In genomic region chr19:7746903-7747884, GRCh38 we compare ENCODE assay signal across 20 cellular contexts. TPM values are rescaled to one million over a fixed set of nuclear protein-coding genes. Genes with fewer than 3 reads are reported as not detected.
A peak's percentile ranks its signal among the peaks of the same experiment; 100 is the strongest.
DNase-seq lines count a peak whose midpoint lies in the region; ATAC-seq, FAIRE-seq and TF ChIP-seq lines count a peak whose summit lies in the region.
"Had no signal": no experiment of that assay in that cellular context is flagged by ENCODE, and none has a peak within 500 bp of the region (broad histone marks: within the 10 kb centered on the region; RNA-seq: fewer than 3 reads in every experiment).

CD209 (minus strand) TSS chr19:7747534; CDS start chr19:7747511, 23 bp downstream.

- H3K36me3 ChIP-seq in right atrium auricular region (no peaks in the 10 kb centered on the region), GM12878 (ENCODE audit: control insufficient read depth in 2 of 2, insufficient read depth in 2 of 2, low read length in 1 of 2) (no peaks in the 10 kb centered on the region), upper lobe of left lung (no peaks in the 10 kb centered on the region)
- H3K36me3 ChIP-seq: brain microvascular endothelial cell, SJSA1 had no signal

- no peak for TF ChIP-seq RAD21 in GM12878 (IDR thresholded peaks at IDR 0.05; ENCODE audit: insufficient read depth, low read depth, low read length)

- POLR2A ChIA-PET in GM12878 (lab: Charles Lee): no interaction called here

- TF ChIP-seq CTCF in right atrium auricular region (IDR thresholded peaks at IDR 0.05) (no peak), GM12878 (IDR thresholded peaks at IDR 0.05 in 2 of 3, conservative IDR thresholded peaks at IDR 0.05 in 1 of 3; ENCODE audit: control insufficient read depth in 2 of 3, extremely low read depth in 1 of 3, insufficient read depth in 1 of 3, low read depth in 3 of 3, low read length in 3 of 3) (no peak), upper lobe of left lung (IDR thresholded peaks at IDR 0.05) (no peak)

- H3K79me2 ChIP-seq in GM12878 (ENCODE audit: control insufficient read depth, insufficient read depth, low read length): no peaks in the 10 kb centered on the region

- no peak within 1 kb of the TSS for H2AFZ ChIP-seq in GM12878 (ENCODE audit: control insufficient read depth, low read depth, low read length)

- H3K27me3 ChIP-seq in right atrium auricular region (no peaks in the 10 kb centered on the region), GM12878 (replicated peaks in 1 of 2; ENCODE audit: control insufficient read depth in 2 of 2, insufficient read depth in 2 of 2, low read length in 1 of 2) (no peaks in the 10 kb centered on the region), upper lobe of left lung (no peaks in the 10 kb centered on the region)
- H3K27me3 ChIP-seq: brain microvascular endothelial cell, SJSA1 had no signal

- CTCF ChIA-PET in GM12878 (lab: Yijun Ruan, JAX): interaction anchor here (0.7 to 1.7 kb wide), 2 partner anchors 67 to 803 kb away, joined by 3 to 7 read pairs; partner anchors contain the start of gene TRAPPC5

- H3K4me3 ChIP-seq in right atrium auricular region: no peak within 1 kb of the TSS
- H3K4me3 ChIP-seq in GM12878: no peak within 1 kb of the TSS
- H3K4me3 ChIP-seq in upper lobe of left lung: no peak within 1 kb of the TSS
- H3K4me3 ChIP-seq: SJSA1 had no signal

- in situ Hi-C loops in GM12878 (cut with MboI): no loop called here

- no peak for TF ChIP-seq EP300 in GM12878 (IDR thresholded peaks at IDR 0.05; ENCODE audit: borderline replicate concordance in 1 of 2, control insufficient read depth in 1 of 2, low read depth in 2 of 2, low read length in 2 of 2)
- no peak for TF ChIP-seq EP300 in upper lobe of left lung (IDR thresholded peaks at IDR 0.05)

- SMC1A ChIA-PET in GM12878 (lab: Charles Lee; ENCODE audit: uncharacterized antibody, unreplicated experiment): interaction anchor here (1.0 to 1.4 kb wide), 3 partner anchors 17 to 53 kb away, joined by 3 to 5 read pairs (median 3); no protein-coding TSS in a partner anchor

- RAD21 ChIA-PET in GM12878 (lab: Charles Lee; ENCODE audit: unreplicated experiment): no interaction called here

- TF ChIP-seq POLR2A in GM12878 (IDR thresholded peaks at IDR 0.05; ENCODE audit: low read depth, low read length) (no peak), upper lobe of left lung (IDR thresholded peaks at IDR 0.05) (no peak)

- no peak for FAIRE-seq in GM12878 (lab: Jason Lieb, UNC)
- FAIRE-seq: G401.6, kidney had no signal

- no peaks in the 10 kb centered on the region for H3K4me1 ChIP-seq in right atrium auricular region
- H3K4me1 ChIP-seq in GM12878 (ENCODE audit: control insufficient read depth, insufficient read depth, low read length): peaks cover 33% of the 10 kb centered on the region
- no peaks in the 10 kb centered on the region for H3K4me1 ChIP-seq in upper lobe of left lung
- H3K4me1 ChIP-seq: SJSA1 had no signal

- 58% methylated on average over 7 of the region's 7 CpGs for WGBS in GM12878 (ENCODE audit: insufficient coverage, insufficient replicate concordance, low lambda C conversion rate, missing lambda C conversion rate)
- 75 to 89% methylated on average over 5 to 7 of the region's 7 CpGs for WGBS in upper lobe of left lung, 2 donors

- BruUV-seq in GM12878 (replicated peaks; lab: Mats Ljungman, UMichigan): no TSS peak

- ATAC-seq in Right ventricle myocardium superior (ENCODE audit: poor library complexity) (peak; percentile 34), GM12878 (no peak), upper lobe of left lung (ENCODE audit: low FRiP score in 2 of 2) (peak; percentile 25 to 38), HG02840 (IDR thresholded peaks at IDR 0.05; ENCODE audit: low FRiP score, unreplicated experiment) (no peak), HG03039 (IDR thresholded peaks at IDR 0.05; ENCODE audit: unreplicated experiment) (no peak)

- no peaks in the 10 kb centered on the region for H3K9me3 ChIP-seq in right atrium auricular region
- peaks cover 6% of the 10 kb centered on the region; the same call in 2 of the 3 replicates for H3K9me3 ChIP-seq in GM12878 (replicated peaks; ENCODE audit: control insufficient read depth, insufficient read depth, low read length)
- H3K9me3 ChIP-seq in upper lobe of left lung: no peaks in the 10 kb centered on the region
- H3K9me3 ChIP-seq: SJSA1 had no signal

- H3K27ac ChIP-seq in right atrium auricular region (no peak within 1 kb of the TSS), GM12878 (ENCODE audit: control insufficient read depth, insufficient read depth) (no peak within 1 kb of the TSS), upper lobe of left lung (no peak within 1 kb of the TSS)
- H3K27ac ChIP-seq: brain microvascular endothelial cell, SJSA1 had no signal

- intact Hi-C loops in Right ventricle myocardium superior (cut with DNase I): no loop called here
- intact Hi-C loops in GM12878 (cut with micrococcal nuclease; ENCODE audit: unreplicated experiment): no loop called here

- H3K4me2 ChIP-seq in GM12878 (ENCODE audit: control insufficient read depth, insufficient read depth): no peak within 1 kb of the TSS

- DNase-seq in Right ventricle myocardium superior (no peak), right atrium auricular region (ENCODE audit: low spot score) (no peak), GM12878 (ENCODE audit: low read depth, low spot score) (no peak), mesenteric fat pad (ENCODE audit: low spot score) (peak; percentile 64), upper lobe of left lung (no peak), COLO829 (ENCODE audit: low spot score) (no peak)
- DNase-seq: activated naive CD4-positive, alpha-beta T cell; brain microvascular endothelial cell; head of caudate nucleus; kidney; NCI-H1694; NCI-H446; T1000 had no signal

- H4K20me1 ChIP-seq in GM12878 (ENCODE audit: control insufficient read depth, insufficient read depth): no peaks in the 10 kb centered on the region

- H3K9ac ChIP-seq in GM12878 (ENCODE audit: control insufficient read depth, insufficient read depth, low read length): no peak within 1 kb of the TSS

TF ChIP-seq in GM12878, 131 proteins besides CTCF, POLR2A, EP300 and RAD21:
- TF ChIP-seq RUNX3 (IDR thresholded peaks at IDR 0.05; ENCODE audit: low read length) (no peak), EED (IDR thresholded peaks at IDR 0.05; ENCODE audit: low read depth) (peak; percentile 13; the same call in 1 of the 2 replicates)

RNA-seq across cellular contexts. Expression of gene CD209, which starts in this region (rescaled TPM):
- 11.4 TPM for total RNA-seq in Right ventricle myocardium superior
- 1 to 10 TPM in 1 of 2 donors, under 1 TPM in 1; 0.59 to 4.3 TPM for total RNA-seq in right atrium auricular region
- total RNA-seq in GM12878 (2013; cell fraction: nucleolus; rRNA removed): not detected in 2 replicates
- 0.05 and 0.11 TPM in 2 replicates for total RNA-seq in GM12878 (2014; rRNA removed)
- 0.05 TPM in 1 of 2 replicates, not detected in the other for total RNA-seq in GM12878 (2014; rRNA removed; fragmentation: Illumina TruSeq; extraction: Trizol)
- 0.16 and 0.21 TPM in 2 replicates for total RNA-seq in GM12878 (2021)
- polyA plus RNA-seq in GM12878 (2011; ENCODE audit: low read depth): not detected
- not detected in 2 replicates for polyA plus RNA-seq in GM12878 (2011; rRNA removed)
- polyA plus RNA-seq in GM12878 (2011; cell fraction: cytosol; rRNA removed): not detected in 2 replicates
- polyA plus RNA-seq in GM12878 (2011; cell fraction: nucleus; rRNA removed): not detected in 2 replicates
- 0.08 TPM in 1 of 2 replicates, not detected in the other for polyA plus RNA-seq in GM12878 (2012)
- polyA plus RNA-seq in GM12878 (2014; fragmentation: Illumina TruSeq; extraction: Trizol): 0.06 and 0.12 TPM in 2 replicates
- under 1 TPM; 0.04 to 0.10 TPM for polyA plus RNA-seq in GM12878 (2014; fragmentation: Nextera tagmentation; extraction: Ambion mirVana)
- 0.04 and 0.05 TPM in 2 replicates for polyA plus RNA-seq in GM12878 (2014; rRNA removed)
- under 1 TPM in 1 of 2 experiments, not detected in 1; 0.08 TPM for polyA plus RNA-seq in GM12878 (2016; fragmentation: Nextera tagmentation; extraction: Ambion mirVana)
- polyA minus RNA-seq in GM12878 (2011; rRNA and poly(A)+ RNA removed): not detected in 2 replicates
- not detected in 2 replicates for polyA minus RNA-seq in GM12878 (2011; cell fraction: cytosol; rRNA and poly(A)+ RNA removed)
- polyA minus RNA-seq in GM12878 (2011; cell fraction: nucleus; rRNA and poly(A)+ RNA removed): not detected in 2 replicates
- total RNA-seq in mesenteric fat pad: 63.5 TPM
- total RNA-seq in upper lobe of left lung: 10 to 100 TPM in 1 of 6 donors, 1 to 10 TPM in 3, under 1 TPM in 2; 0.55 to 14.8 (median 1.7) TPM
- total RNA-seq: myocyte, OCI-LY7, progenitor cell of endocrine pancreas, SJSA1 had no signal

Comparison
In these comparisons a context has a peak if more than half of its experiments do, and no peak if none do; other contexts are left out.
1. ATAC-seq: peak in Right ventricle myocardium superior (single experiment) and upper lobe of left lung (2 of 2); none in GM12878 (single experiment), HG02840 (single experiment) and HG03039 (single experiment).